In genomic region chr7:100584677-100585510, GRCh38 we compare ENCODE assay signal across 8 cellular contexts. TPM values are rescaled to one million over a fixed set of nuclear protein-coding genes. Genes with fewer than 3 reads are reported as not detected.
DNase-seq lines count a peak whose midpoint lies in the region; ATAC-seq and TF ChIP-seq lines count a peak whose summit lies in the region.

No MANE protein-coding gene starts in this region.

- H3K4me1 ChIP-seq in mesendoderm (ENCODE audit: control insufficient read depth, low read depth, low read length): peaks cover 13% of the 10 kb centered on the region
- H3K4me1 ChIP-seq in upper lobe of left lung: peaks cover 34 to 59% (median 45%) of the 10 kb centered on the region in 4 donors

- in situ Hi-C loops in GM13977 (cut with MboI; ENCODE audit: low pct_unique_long_range_greater_than_20kb, low sequenced_read_pairs, unreplicated experiment): no loop called here

- no peaks in the 10 kb centered on the region for H3K79me2 ChIP-seq in mesendoderm (ENCODE audit: control insufficient read depth, insufficient read depth, low read length)

- TF ChIP-seq POLR2A in upper lobe of left lung (IDR thresholded peaks at IDR 0.05): peak in 1 of 4 donors; percentile 4

- no peaks in the 10 kb centered on the region for H3K9me3 Mint-ChIP-seq in activated T-cell treated with anti-CD3 and anti-CD28 coated beads, Interleukin-2, amount 50 U/mL, for 24 hours

- peak overlapping the region; percentile 98 for H3K56ac ChIP-seq in mesendoderm (ENCODE audit: low read length)

- no CpG with 5 or more reads among the region's 20 CpGs for WGBS in mesendoderm (ENCODE audit: extremely low coverage, insufficient coverage, low lambda C conversion rate)
- 1 to 2% methylated on average over 18 to 19 of the region's 20 CpGs for WGBS in upper lobe of left lung, 2 donors

- H3K4ac ChIP-seq in mesendoderm (ENCODE audit: low read depth, low read length): no peak overlapping the region

- peak overlapping the region; percentile 6 for H3K27ac ChIP-seq in mesendoderm (ENCODE audit: low read depth, low read length)
- H3K27ac ChIP-seq in upper lobe of left lung: peak overlapping the region; percentile 96 to 100 (median 98)

- H4K5ac ChIP-seq in mesendoderm (ENCODE audit: low read length): no peak overlapping the region

- H3K4me1 Mint-ChIP-seq in activated T-cell treated with anti-CD3 and anti-CD28 coated beads, Interleukin-2, amount 50 U/mL, for 24 hours (ENCODE audit: low read depth): peaks cover 44% of the 10 kb centered on the region

- H2AK5ac ChIP-seq in mesendoderm (ENCODE audit: low read length): no peak overlapping the region

- peaks cover 10% of the 10 kb centered on the region for H3K79me1 ChIP-seq in mesendoderm (ENCODE audit: low read length)

- no peak for DNase-seq in activated T-cell treated with anti-CD3 and anti-CD28 coated beads, Interleukin-2, amount 50 U/mL, for 24 hours
- no peak for DNase-seq in activated T-cell treated with anti-CD3 and anti-CD28 coated beads, Interleukin-2, amount 50 U/mL, for 1 hour
- DNase-seq in OCI-M1 (lab: John Stamatoyannopoulos, UW) (peak; percentile 87), ecto neural progenitor cell (ENCODE audit: low spot score) (peak; percentile 80), mesendoderm (peak; percentile 91), upper lobe of left lung (peak in 1 of 2 donors; percentile 69), GM13977 (ENCODE audit: low spot score) (no peak), AML-193 (lab: John Stamatoyannopoulos, UW) (no peak)

- H3K23ac ChIP-seq in mesendoderm (ENCODE audit: low read length): no peak overlapping the region

- H3K4me2 ChIP-seq in mesendoderm (ENCODE audit: low read length): peak overlapping the region; percentile 95

- TF ChIP-seq CTCF in upper lobe of left lung (IDR thresholded peaks at IDR 0.05): no peak
- TF ChIP-seq CTCF in GM13977 (IDR thresholded peaks at IDR 0.05; ENCODE audit: extremely low read depth, insufficient read depth, missing control alignments): no peak

- no peaks in the 10 kb centered on the region for H3K27me3 ChIP-seq in mesendoderm (ENCODE audit: insufficient read depth, low read length, poor library complexity)
- no peaks in the 10 kb centered on the region for H3K27me3 ChIP-seq in upper lobe of left lung

- no peak overlapping the region for H2BK15ac ChIP-seq in mesendoderm (replicated peaks; ENCODE audit: low read depth)

- peak overlapping the region; percentile 98 for H3K9ac ChIP-seq in mesendoderm (ENCODE audit: low read length)

- H3K36me3 ChIP-seq in mesendoderm (ENCODE audit: control insufficient read depth, insufficient read depth, low read length) (peaks cover 10% of the 10 kb centered on the region), upper lobe of left lung (peaks cover 14 to 27% (median 22%) of the 10 kb centered on the region in 4 donors)

- no peak overlapping the region for H2BK5ac ChIP-seq in mesendoderm (ENCODE audit: low read length)

- H3K4me3 ChIP-seq in mesendoderm (ENCODE audit: low read length) (peak overlapping the region; percentile 93), upper lobe of left lung (peak overlapping the region; percentile 85 to 98 (median 88))

- H3K4me3 Mint-ChIP-seq in activated T-cell treated with anti-CD3 and anti-CD28 coated beads, Interleukin-2, amount 50 U/mL, for 24 hours: peak overlapping the region; percentile 91

- ATAC-seq in upper lobe of left lung (ENCODE audit: low FRiP score in 2 of 2): no peak

- peak overlapping the region; percentile 97 for H3K27ac Mint-ChIP-seq in activated T-cell treated with anti-CD3 and anti-CD28 coated beads, Interleukin-2, amount 50 U/mL, for 24 hours

- no peak overlapping the region for H2BK120ac ChIP-seq in mesendoderm (ENCODE audit: low read depth, low read length)

- no peak for TF ChIP-seq EP300 in upper lobe of left lung (IDR thresholded peaks at IDR 0.05)

- H3K9me3 ChIP-seq in upper lobe of left lung: no peaks in the 10 kb centered on the region

- H3K36me3 Mint-ChIP-seq in activated T-cell treated with anti-CD3 and anti-CD28 coated beads, Interleukin-2, amount 50 U/mL, for 24 hours (ENCODE audit: low read depth): peaks cover 11% of the 10 kb centered on the region

- no peak overlapping the region for H4K8ac ChIP-seq in mesendoderm (ENCODE audit: low read depth, low read length)

- no peaks in the 10 kb centered on the region for H3K27me3 Mint-ChIP-seq in activated T-cell treated with anti-CD3 and anti-CD28 coated beads, Interleukin-2, amount 50 U/mL, for 24 hours

- H3K18ac ChIP-seq in mesendoderm (ENCODE audit: low read length): no peak overlapping the region

RNA-seq across cellular contexts. Expression of gene LRCH4, which starts 1.0 kb away (rescaled TPM):
- polyA plus RNA-seq in mesendoderm (2013, experiment 1 of 2): 20.9 TPM
- 20.1 TPM for polyA plus RNA-seq in mesendoderm (2013, experiment 2 of 2)
- 100 to 1,000 TPM in 5 of 6 donors, 10 to 100 TPM in 1; 88.5 to 493 (median 121) TPM for total RNA-seq in upper lobe of left lung

RNA-seq across cellular contexts. Expression of gene FBXO24, which starts 1.2 kb away (rescaled TPM):
- polyA plus RNA-seq in mesendoderm (2013, experiment 1 of 2): 0.13 TPM
- polyA plus RNA-seq in mesendoderm (2013, experiment 2 of 2): 0.11 TPM
- 1 to 10 TPM in 1 of 6 donors, under 1 TPM in 2, not detected in 3; 0.63 to 4.2 (median 0.77) TPM for total RNA-seq in upper lobe of left lung

RNA-seq across cellular contexts. Expression of gene SAP25, which starts 11.2 kb away (rescaled TPM):
- polyA plus RNA-seq in mesendoderm (2013, experiment 1 of 2): 3.2 TPM
- 3.2 TPM for polyA plus RNA-seq in mesendoderm (2013, experiment 2 of 2)
- 10 to 100 TPM in 3 of 6 donors, 1 to 10 TPM in 3; 1.2 to 18.9 (median 12.7) TPM for total RNA-seq in upper lobe of left lung

RNA-seq across cellular contexts. Expression of gene PCOLCE, which starts 17.3 kb away (rescaled TPM):
- polyA plus RNA-seq in mesendoderm (2013, experiment 1 of 2): 32.1 TPM
- polyA plus RNA-seq in mesendoderm (2013, experiment 2 of 2): 33.1 TPM
- 100 to 1,000 TPM in 2 of 6 donors, 10 to 100 TPM in 4; 15.2 to 115 (median 47.3) TPM for total RNA-seq in upper lobe of left lung

RNA-seq across cellular contexts. Expression of gene MOSPD3, which starts 27.4 kb away (rescaled TPM):
- polyA plus RNA-seq in mesendoderm (2013, experiment 1 of 2): 16.3 TPM
- polyA plus RNA-seq in mesendoderm (2013, experiment 2 of 2): 16.5 TPM
- total RNA-seq in upper lobe of left lung: 10 to 100 TPM in 5 of 6 donors, 1 to 10 TPM in 1; 9.9 to 25.8 (median 16.0) TPM

Comparison
In these comparisons a context has a peak if more than half of its experiments do, and no peak if none do; other contexts are left out.
1. DNase-seq: peak in OCI-M1 (single experiment), ecto neural progenitor cell (single experiment) and mesendoderm (single experiment); none in activated T-cell treated with anti-CD3 and anti-CD28 coated beads, Interleukin-2, amount 50 U/mL, for 24 hours (single experiment), activated T-cell treated with anti-CD3 and anti-CD28 coated beads, Interleukin-2, amount 50 U/mL, for 1 hour (single experiment), GM13977 (single experiment) and AML-193 (0 of 2).